Comparison of ENCODE assay signal across 8 cellular contexts in genomic region chr1:160006312-160006940, GRCh38. TPM values are rescaled to one million over a fixed set of nuclear protein-coding genes. Genes with fewer than 3 reads are reported as not detected.
DNase-seq lines count a peak whose midpoint lies in the region; ATAC-seq, FAIRE-seq and TF ChIP-seq lines count a peak whose summit lies in the region.

No MANE protein-coding gene starts in this region.

- H3K9me3 Mint-ChIP-seq in activated CD8-positive, alpha-beta T cell treated with anti-CD3 and anti-CD28 coated beads, Interleukin-2, amount 10 ng/mL, durations not matched to agents 7 days and 5 days (ENCODE audit: insufficient read depth) = no peaks in the 10 kb centered on the region
- no peaks in the 10 kb centered on the region for H3K9me3 Mint-ChIP-seq in naive thymus-derived CD4-positive, alpha-beta T cell

- H3K36me3 ChIP-seq in H1 (ENCODE audit: control insufficient read depth in 2 of 4, insufficient read depth in 4 of 4, low read length in 3 of 4) = no peaks in the 10 kb centered on the region
- H3K36me3 ChIP-seq in naive thymus-derived CD4-positive, alpha-beta T cell (ENCODE audit: control insufficient read depth in 2 of 3, insufficient read depth in 3 of 3, low read length in 3 of 3) = no peaks in the 10 kb centered on the region

- no peak overlapping the region for H3K56ac ChIP-seq in H1 (replicated peaks; ENCODE audit: insufficient read length, low read depth, low read length)

- H3K79me2 ChIP-seq in H1 (ENCODE audit: control insufficient read depth in 1 of 2, insufficient read depth in 2 of 2, low read length in 2 of 2) = no peaks in the 10 kb centered on the region

- H3K23ac ChIP-seq in H1 (ENCODE audit: insufficient read length) = no peak overlapping the region

- H3K27ac ChIP-seq in H1 (ENCODE audit: low read depth, low read length) = no peak overlapping the region
- H3K27ac ChIP-seq in naive thymus-derived CD4-positive, alpha-beta T cell (ENCODE audit: low read depth, low read length) = no peak overlapping the region

- H3K14ac ChIP-seq in H1 (ENCODE audit: insufficient read length) = no peak overlapping the region

- no peak for TF ChIP-seq EP300 in H1 (IDR thresholded peaks at IDR 0.05; ENCODE audit: borderline replicate concordance in 1 of 2, low read depth in 2 of 2, low read length in 2 of 2)

- H3K9me3 ChIP-seq in H1 (ENCODE audit: insufficient read depth in 2 of 2, low read depth in 1 of 2, low read length in 1 of 2) = no peaks in the 10 kb centered on the region
- H3K9me3 ChIP-seq in naive thymus-derived CD4-positive, alpha-beta T cell (ENCODE audit: control insufficient read depth in 2 of 3, low read length in 3 of 3) = no peaks in the 10 kb centered on the region

- no peaks in the 10 kb centered on the region for H3K4me1 Mint-ChIP-seq in activated CD8-positive, alpha-beta T cell treated with anti-CD3 and anti-CD28 coated beads, Interleukin-2, amount 10 ng/mL, durations not matched to agents 7 days and 5 days (ENCODE audit: low read depth)
- H3K4me1 Mint-ChIP-seq in naive thymus-derived CD4-positive, alpha-beta T cell = no peaks in the 10 kb centered on the region

- no peak overlapping the region for H3K4me2 ChIP-seq in H1 (ENCODE audit: insufficient read depth in 1 of 2, low read depth in 2 of 2, low read length in 2 of 2)

- peak; percentile 44 for DNase-seq in GM12892 (ENCODE audit: insufficient read length)
- DNase-seq in NCI-H82 (lab: John Stamatoyannopoulos, UW) = peak; percentile 90
- peak; percentile 84 for DNase-seq in activated CD8-positive, alpha-beta T cell treated with anti-CD3 and anti-CD28 coated beads, Interleukin-2, amount 10 ng/mL, durations not matched to agents 7 days and 5 days
- DNase-seq in H1 (ENCODE audit: low read depth in 1 of 2, low spot score in 2 of 2) = peak; percentile 46 to 78
- peak; percentile 38 to 67 (median 61) for DNase-seq in naive thymus-derived CD4-positive, alpha-beta T cell
- DNase-seq in stimulated activated naive CD4-positive, alpha-beta T cell (lab: John Stamatoyannopoulos, UW) = peak; percentile 42 to 62 (median 53)
- DNase-seq in midbrain (lab: John Stamatoyannopoulos, UW) = no peak

- no peak overlapping the region for H2AK5ac ChIP-seq in H1 (ENCODE audit: low read depth, low read length)

- no peak overlapping the region for H3K18ac ChIP-seq in H1 (ENCODE audit: extremely low read depth, low read length)

- H3K9ac ChIP-seq in H1 (replicated peaks in 1 of 4; ENCODE audit: extremely low read depth in 1 of 4, low read depth in 3 of 4, low read length in 3 of 4) = no peak overlapping the region

- no peaks in the 10 kb centered on the region; the same call in 1 of the 2 replicates for H3K23me2 ChIP-seq in H1 (ENCODE audit: low read depth, low read length)

- H4K91ac ChIP-seq in H1 (replicated peaks; ENCODE audit: insufficient read length, low read length) = no peak overlapping the region

- H3K4me3 ChIP-seq in H1 (ENCODE audit: extremely low read depth in 1 of 4, insufficient read depth in 2 of 4, low read depth in 3 of 4, low read length in 4 of 4) = no peak overlapping the region
- no peak overlapping the region for H3K4me3 ChIP-seq in naive thymus-derived CD4-positive, alpha-beta T cell (ENCODE audit: low read length)

- H2BK5ac ChIP-seq in H1 (ENCODE audit: low read depth, low read length) = no peak overlapping the region

- 28% methylated on average over 5 of the region's 5 CpGs; no CpG with 5 or more reads in 1 of the 2 experiments for WGBS in H1 (ENCODE audit: extremely low coverage in 1 of 2, insufficient coverage in 1 of 2, insufficient read length in 1 of 2, insufficient replicate concordance in 2 of 2, low coverage in 1 of 2, low lambda C conversion rate in 2 of 2, missing lambda C conversion rate in 1 of 2), 2 experiments

- H3K27me3 ChIP-seq in H1 (replicated peaks in 1 of 4; ENCODE audit: control insufficient read depth in 3 of 4, extremely low read depth in 1 of 4, insufficient read depth in 3 of 4, low read length in 3 of 4) = no peaks in the 10 kb centered on the region
- no peaks in the 10 kb centered on the region for H3K27me3 ChIP-seq in naive thymus-derived CD4-positive, alpha-beta T cell (ENCODE audit: control insufficient read depth in 2 of 2, insufficient read depth in 2 of 2, low read length in 2 of 2)

- H2AFZ ChIP-seq in H1 (ENCODE audit: low read length) = no peak overlapping the region

- H4K5ac ChIP-seq in H1 (ENCODE audit: insufficient read length, low read depth, low read length) = no peak overlapping the region

- TF ChIP-seq POLR2A in GM12892 (IDR thresholded peaks at IDR 0.05; ENCODE audit: low read depth, low read length) (no peak), H1 (IDR thresholded peaks at IDR 0.05; ENCODE audit: control extremely low read depth in 1 of 2, low read depth in 2 of 2, low read length in 2 of 2) (no peak)

- no peak overlapping the region for H2BK15ac ChIP-seq in H1 (ENCODE audit: low read length)

- peak; percentile 84 to 87 for TF ChIP-seq RAD21 in H1 (IDR thresholded peaks at IDR 0.05 in 1 of 2, conservative IDR thresholded peaks at IDR 0.05 in 1 of 2; ENCODE audit: low read depth in 2 of 2, low read length in 2 of 2)

- H4K8ac ChIP-seq in H1 (ENCODE audit: extremely low read depth, insufficient read depth, low read length) = no peak overlapping the region

- POLR2A ChIA-PET in activated CD8-positive, alpha-beta T cell treated with anti-CD3 and anti-CD28 coated beads, Interleukin-2, amount 10 ng/mL, durations not matched to agents 7 days and 5 days (lab: Charles Lee) = no interaction called here
- POLR2A ChIA-PET in H1 (lab: Charles Lee; ENCODE audit: partially characterized antibody) = interaction anchor here (6.2 kb wide), 1 partner anchor 68 kb away, joined by 41 read pairs; no protein-coding TSS in a partner anchor
- POLR2A ChIA-PET in naive thymus-derived CD4-positive, alpha-beta T cell (lab: Charles Lee) = no interaction called here

- intact Hi-C loops in naive thymus-derived CD4-positive, alpha-beta T cell (cut with micrococcal nuclease) = loop anchor here (1.0 to 10.0 kb wide), 6 partner anchors 25 to 842 kb away; partner anchors contain the start of genes DUSP23 (in 1 of the 2) and PIGM (in 1 of the 2)

- H3K36me3 Mint-ChIP-seq in activated CD8-positive, alpha-beta T cell treated with anti-CD3 and anti-CD28 coated beads, Interleukin-2, amount 10 ng/mL, durations not matched to agents 7 days and 5 days (ENCODE audit: low read depth) = no peaks in the 10 kb centered on the region
- no peaks in the 10 kb centered on the region for H3K36me3 Mint-ChIP-seq in naive thymus-derived CD4-positive, alpha-beta T cell

- TF ChIP-seq CTCF in H1 (IDR thresholded peaks at IDR 0.05; ENCODE audit: control extremely low read depth in 1 of 3, insufficient read depth in 1 of 3, low read depth in 1 of 3, low read length in 3 of 3) = peak; percentile 94 to 97 (median 94)

- no peak overlapping the region for H3K27ac Mint-ChIP-seq in activated CD8-positive, alpha-beta T cell treated with anti-CD3 and anti-CD28 coated beads, Interleukin-2, amount 10 ng/mL, durations not matched to agents 7 days and 5 days
- no peak overlapping the region for H3K27ac Mint-ChIP-seq in naive thymus-derived CD4-positive, alpha-beta T cell

- H3K4me3 Mint-ChIP-seq in activated CD8-positive, alpha-beta T cell treated with anti-CD3 and anti-CD28 coated beads, Interleukin-2, amount 10 ng/mL, durations not matched to agents 7 days and 5 days = no peak overlapping the region
- H3K4me3 Mint-ChIP-seq in naive thymus-derived CD4-positive, alpha-beta T cell = no peak overlapping the region

- H2BK12ac ChIP-seq in H1 (ENCODE audit: low read depth, low read length) = no peak overlapping the region

- peak; percentile 77 for ATAC-seq in HG03521 (IDR thresholded peaks at IDR 0.05; ENCODE audit: unreplicated experiment)
- peak; percentile 92 for ATAC-seq in activated CD8-positive, alpha-beta T cell treated with anti-CD3 and anti-CD28 coated beads, Interleukin-2, amount 10 ng/mL, durations not matched to agents 7 days and 5 days
- peak; percentile 88 for ATAC-seq in naive thymus-derived CD4-positive, alpha-beta T cell

- FAIRE-seq in GM12892 (lab: Jason Lieb, UNC) = peak; percentile 84
- peak; percentile 72 for FAIRE-seq in H1 (lab: Jason Lieb, UNC)

- H2BK20ac ChIP-seq in H1 (ENCODE audit: low read length) = no peak overlapping the region

- no peak overlapping the region for H2BK120ac ChIP-seq in H1 (replicated peaks; ENCODE audit: low read depth, low read length)

- no peaks in the 10 kb centered on the region for H4K20me1 ChIP-seq in H1 (replicated peaks in 1 of 2; ENCODE audit: control insufficient read depth in 1 of 2, insufficient read depth in 2 of 2, low read length in 2 of 2)

- no peak overlapping the region for H3K4ac ChIP-seq in H1 (replicated peaks; ENCODE audit: insufficient read length, low read depth, low read length)

- CTCF ChIA-PET in activated CD8-positive, alpha-beta T cell treated with anti-CD3 and anti-CD28 coated beads, Interleukin-2, amount 10 ng/mL, durations not matched to agents 7 days and 5 days (lab: Charles Lee) = interaction anchor here (0.6 to 9.5 kb wide), 45 partner anchors 8 to 872 kb away, joined by 3 to 184 read pairs (median 10); partner anchors contain the start of genes DUSP23, FCRL6, IGSF9 and PIGM
- CTCF ChIA-PET in H1 (lab: Charles Lee; ENCODE audit: partially characterized antibody) = interaction anchor here (0.7 to 13.8 kb wide), 46 partner anchors 10 to 798 kb away, joined by 3 to 696 read pairs (median 5); partner anchors contain the start of genes CFAP45, DUSP23, FCRL6 and IGSF9
- CTCF ChIA-PET in naive thymus-derived CD4-positive, alpha-beta T cell (lab: Charles Lee) = interaction anchor here (0.6 to 3.5 kb wide), 20 partner anchors 8 to 845 kb away, joined by 3 to 19 read pairs (median 4); partner anchors contain the start of genes FCRL6 and TAGLN2

- H3K27me3 Mint-ChIP-seq in activated CD8-positive, alpha-beta T cell treated with anti-CD3 and anti-CD28 coated beads, Interleukin-2, amount 10 ng/mL, durations not matched to agents 7 days and 5 days (ENCODE audit: low read depth) = peaks cover 21% of the 10 kb centered on the region
- peaks cover 0 to 33% (median 6%) of the 10 kb centered on the region in 5 donors for H3K27me3 Mint-ChIP-seq in naive thymus-derived CD4-positive, alpha-beta T cell

- H3K79me1 ChIP-seq in H1 (ENCODE audit: low read depth, low read length) = no peaks in the 10 kb centered on the region

- no peaks in the 10 kb centered on the region for H3K4me1 ChIP-seq in H1 (replicated peaks in 1 of 4; ENCODE audit: control insufficient read depth in 3 of 4, insufficient read depth in 4 of 4, low read length in 3 of 4)
- no peaks in the 10 kb centered on the region for H3K4me1 ChIP-seq in naive thymus-derived CD4-positive, alpha-beta T cell (ENCODE audit: control insufficient read depth in 2 of 2, insufficient read depth in 2 of 2, low read length in 2 of 2)

RNA-seq across cellular contexts. Expression of gene PIGM, which starts 25.4 kb away (rescaled TPM):
- polyA plus RNA-seq in GM12892 (2012; ENCODE audit: missing spikeins) = 2.4 TPM
- 1 to 10 TPM; 4.2 to 4.5 TPM for total RNA-seq in activated CD8-positive, alpha-beta T cell treated with anti-CD3 and anti-CD28 coated beads, Interleukin-2, amount 10 ng/mL, durations not matched to agents 7 days and 5 days
- 5.1 and 5.4 TPM in 2 replicates for total RNA-seq in H1 (2021; fragmentation: NEBNext Ultra II Directional; extraction: Animal tissue kit (Norgen Biotek cat#: 25700))
- polyA plus RNA-seq in H1 (2011; rRNA removed) = 5.7 and 6.0 TPM in 2 replicates
- polyA plus RNA-seq in H1 (2011; cell fraction: cytosol; rRNA removed) = 5.6 TPM
- 3.9 TPM for polyA plus RNA-seq in H1 (2011; cell fraction: nucleus; rRNA removed)
- 3.7 to 5.3 TPM (median 4.2 TPM) in 4 replicates for polyA plus RNA-seq in H1 (2012, experiment 1 of 2)
- 1.4 TPM for polyA plus RNA-seq in H1 (2012, experiment 2 of 2)
- 11.7 TPM for polyA plus RNA-seq in H1 (2013, experiment 1 of 2)
- 10.7 TPM for polyA plus RNA-seq in H1 (2013, experiment 2 of 2)
- polyA minus RNA-seq in H1 (2011; rRNA and poly(A)+ RNA removed) = 4.3 TPM in 2 replicates
- polyA minus RNA-seq in H1 (2011; cell fraction: cytosol; rRNA and poly(A)+ RNA removed) = 2.9 TPM
- 5.1 TPM for polyA minus RNA-seq in H1 (2011; cell fraction: nucleus; rRNA and poly(A)+ RNA removed)
- 10 to 100 TPM in 2 of 5 experiments, 1 to 10 TPM in 3; 4.0 to 11.4 (median 7.0) TPM for total RNA-seq in naive thymus-derived CD4-positive, alpha-beta T cell
- 1 to 10 TPM; 4.1 to 5.0 TPM for polyA plus RNA-seq in naive thymus-derived CD4-positive, alpha-beta T cell

RNA-seq across cellular contexts. Expression of gene SLAMF9, which starts 52.4 kb away (rescaled TPM):
- polyA plus RNA-seq in GM12892 (2012; ENCODE audit: missing spikeins) = not detected
- total RNA-seq in activated CD8-positive, alpha-beta T cell treated with anti-CD3 and anti-CD28 coated beads, Interleukin-2, amount 10 ng/mL, durations not matched to agents 7 days and 5 days = not detected
- not detected in 2 replicates for total RNA-seq in H1 (2021; fragmentation: NEBNext Ultra II Directional; extraction: Animal tissue kit (Norgen Biotek cat#: 25700))
- polyA plus RNA-seq in H1 (2011; rRNA removed) = not detected in 2 replicates
- polyA plus RNA-seq in H1 (2011; cell fraction: cytosol; rRNA removed) = not detected
- polyA plus RNA-seq in H1 (2011; cell fraction: nucleus; rRNA removed) = not detected
- polyA plus RNA-seq in H1 (2012, experiment 1 of 2) = not detected in 4 replicates
- polyA plus RNA-seq in H1 (2012, experiment 2 of 2) = not detected
- polyA plus RNA-seq in H1 (2013, experiment 1 of 2) = not detected
- not detected for polyA plus RNA-seq in H1 (2013, experiment 2 of 2)
- polyA minus RNA-seq in H1 (2011; rRNA and poly(A)+ RNA removed) = not detected in 2 replicates
- not detected for polyA minus RNA-seq in H1 (2011; cell fraction: cytosol; rRNA and poly(A)+ RNA removed)
- polyA minus RNA-seq in H1 (2011; cell fraction: nucleus; rRNA and poly(A)+ RNA removed) = not detected
- total RNA-seq in naive thymus-derived CD4-positive, alpha-beta T cell = not detected
- not detected for polyA plus RNA-seq in naive thymus-derived CD4-positive, alpha-beta T cell
